13 cellular contexts compared by ENCODE assay signal in genomic region chr12:69886101-69886500, GRCh38.
"Had no signal": no experiment of that assay in that cellular context is flagged by ENCODE, and none has a peak within 500 bp of the region (broad histone marks: within the 10 kb centered on the region; RNA-seq: fewer than 3 reads in every experiment).

No MANE protein-coding gene starts in this region.

- H3K4me3 ChIP-seq: right lobe of liver, spleen, transverse colon had no signal

- H3K9me3 ChIP-seq: right lobe of liver, spleen, transverse colon had no signal

- ATAC-seq: activated naive CD4-positive, alpha-beta T cell treated with anti-CD3 and anti-CD28 coated beads, Interleukin-2, amount 50 U/mL, for 72 hours; activated T-cell treated with anti-CD3 and anti-CD28 coated beads, Interleukin-2, amount 50 U/mL, for 4 hours; esophagus mucosa; left cardiac atrium; natural killer cell; right lobe of liver; stimulated activated memory B cell treated with anti-CD40 and anti-IgM and Interleukin-4, amounts not matched to agents 10 μg/mL and 1 μg/mL and 100 μg/mL, for 72 hours had no signal

- H3K36me3 ChIP-seq: right lobe of liver, spleen, transverse colon had no signal

- H3K27ac ChIP-seq: right lobe of liver, spleen, transverse colon had no signal

- H3K4me1 ChIP-seq: right lobe of liver, transverse colon had no signal

- DNase-seq: activated CD4-positive, alpha-beta T cell treated with anti-CD3 and anti-CD28 coated beads, Interleukin-2, amount 50 U/mL, for 4 hours; activated effector memory CD4-positive, alpha-beta T cell treated with anti-CD3 and anti-CD28 coated beads, Interleukin-2, amount 50 U/mL, for 16 hours; activated T-cell treated with anti-CD3 and anti-CD28 coated beads, Interleukin-2, amount 50 U/mL, for 4 hours; amniotic stem cell; left cardiac atrium; natural killer cell; right lobe of liver; spleen; stimulated activated CD4-positive, alpha-beta T cell treated with anti-CD3 and anti-CD28 coated beads, Interleukin-1b, Interleukin-23, amount 100 ng/mL, for 48 hours; transverse colon had no signal

- H3K27me3 ChIP-seq: right lobe of liver, spleen, transverse colon had no signal
